ENCODE assay signal across 8 cellular contexts in the genomic region with DNA sequence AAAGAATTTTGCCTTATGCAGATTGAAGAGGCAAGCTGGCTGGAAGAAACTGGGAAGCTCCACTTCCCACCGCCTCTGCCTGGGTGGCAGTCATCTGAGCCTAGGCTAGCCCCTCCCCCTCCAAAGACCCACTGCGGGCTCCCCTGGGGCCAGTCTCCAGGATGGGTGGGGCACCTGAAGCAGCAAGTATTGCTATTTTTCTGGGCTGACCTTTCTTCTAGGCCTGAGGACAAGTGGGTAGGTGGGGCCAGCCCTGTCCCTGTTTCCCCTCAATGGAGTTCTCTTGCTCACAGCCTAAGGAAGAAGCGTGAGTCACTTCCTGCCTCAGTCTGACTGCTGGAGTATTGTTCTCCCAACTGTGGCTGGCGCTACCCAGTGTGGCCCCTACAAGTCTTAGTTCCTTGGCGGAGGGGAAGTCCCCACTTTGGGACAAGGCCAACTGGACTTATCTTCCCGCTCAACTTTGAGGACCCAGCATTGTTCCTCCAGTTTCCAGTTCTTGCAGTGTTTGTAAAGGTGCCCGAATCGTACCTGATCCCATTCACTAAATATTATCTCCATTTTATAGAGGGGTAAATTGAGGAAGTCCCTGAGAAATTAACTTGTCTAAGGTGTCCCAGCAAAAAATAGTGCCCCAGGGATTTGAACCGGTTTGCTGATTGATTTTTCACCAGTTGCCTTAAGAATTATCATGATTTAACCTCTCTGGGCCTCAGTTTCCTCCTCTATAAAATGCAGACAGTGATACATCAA. TPM values are rescaled to one million over a fixed set of nuclear protein-coding genes. Genes with fewer than 3 reads are reported as not detected.
A peak's percentile ranks its signal among the peaks of the same experiment; 100 is the strongest.
DNase-seq lines count a peak whose midpoint lies in the region; ATAC-seq, FAIRE-seq and TF ChIP-seq lines count a peak whose summit lies in the region.

No MANE protein-coding gene starts in this region.

- H3K4me3 ChIP-seq in HEK293 (ENCODE audit: low read depth, low read length) (no peak overlapping the region), breast epithelium (peak overlapping the region in 1 of 3 donors; percentile 96), kidney (ENCODE audit: low read length in 2 of 2) (peak overlapping the region in 1 of 2 donors; percentile 62), spleen (peak overlapping the region in 4 of 8 donors; percentile 60 to 93 (median 78))

- POLR2A ChIA-PET in HEK293 (lab: Yijun Ruan, JAX) = interaction anchor here (0.7 to 3.0 kb wide), 9 partner anchors 12 to 152 kb away, joined by 3 to 16 read pairs (median 3); a partner anchor contains a TSS

- TF ChIP-seq CTCF in 22Rv1 (IDR thresholded peaks at IDR 0.05) (0 out of 2 replicates have a peak, but pooled peaks have one; percentile 5), HEK293 (tag by site-specific recombination; IDR thresholded peaks at IDR 0.05) (no peak), breast epithelium (IDR thresholded peaks at IDR 0.05) (no peak), kidney (IDR thresholded peaks at IDR 0.05; ENCODE audit: borderline replicate concordance, extremely low read depth, insufficient read depth) (no peak), spleen (IDR thresholded peaks at IDR 0.05 in 8 of 11, conservative IDR thresholded peaks at IDR 0.05 in 3 of 11) (peak in 1 of 11 experiments; percentile 6)

- H3K9me3 ChIP-seq in HEK293 (ENCODE audit: control insufficient read depth, insufficient read depth, low read depth, low read length) = no peaks in the 10 kb centered on the region
- no peaks in the 10 kb centered on the region for H3K9me3 ChIP-seq in breast epithelium
- no peaks in the 10 kb centered on the region for H3K9me3 ChIP-seq in kidney (ENCODE audit: control insufficient read depth in 1 of 2, low read length in 2 of 2)
- no peaks in the 10 kb centered on the region for H3K9me3 ChIP-seq in spleen

- TF ChIP-seq POLR2A in breast epithelium (IDR thresholded peaks at IDR 0.05) (no peak), spleen (IDR thresholded peaks at IDR 0.05) (no peak)

- no peak for FAIRE-seq in kidney (lab: Jason Lieb, UNC)

- WGBS in spleen, 5 donors = 22 to 36% (median 27%) methylated on average over 9 of the region's 9 CpGs

- no peak for ATAC-seq in HG02759 (IDR thresholded peaks at IDR 0.05; ENCODE audit: unreplicated experiment)

- H3K27ac ChIP-seq in 22Rv1 (peak overlapping the region; percentile 78), HEK293 (ENCODE audit: extremely low read depth, low read depth, low read length) (peak overlapping the region; percentile 96), breast epithelium (peak overlapping the region; percentile 90 to 97), kidney (ENCODE audit: low read depth in 2 of 2, low read length in 2 of 2) (peak overlapping the region; percentile 68 to 82), spleen (peak overlapping the region; percentile 79 to 98 (median 96))

- H3K4me1 ChIP-seq in HEK293 (ENCODE audit: control insufficient read depth, insufficient read depth, low read length) (peaks cover 54% of the 10 kb centered on the region), breast epithelium (peaks cover 4 to 31% of the 10 kb centered on the region in 2 donors), kidney (ENCODE audit: control insufficient read depth in 1 of 2, insufficient read depth in 1 of 2, low read depth in 1 of 2, low read length in 2 of 2) (peaks cover 13 to 24% of the 10 kb centered on the region in 2 donors), spleen (peaks cover 26 to 71% (median 56%) of the 10 kb centered on the region in 6 donors)

- peaks cover under 1 to 3% of the 10 kb centered on the region in 2 experiments; a peak in 2 of 3 replicates for H3K36me3 ChIP-seq in HEK293 (ENCODE audit: control insufficient read depth in 2 of 2, insufficient read depth in 1 of 2, low read length in 2 of 2)
- H3K36me3 ChIP-seq in breast epithelium = no peaks in the 10 kb centered on the region
- H3K36me3 ChIP-seq in kidney (ENCODE audit: control insufficient read depth in 1 of 2, insufficient read depth in 2 of 2, low read length in 2 of 2) = no peaks in the 10 kb centered on the region
- no peaks in the 10 kb centered on the region for H3K36me3 ChIP-seq in spleen

- intact Hi-C loops in breast epithelium (cut with DNase I; ENCODE audit: low total_unique reads) = no loop called here
- intact Hi-C loops in kidney (cut with DNase I) = no loop called here
- intact Hi-C loops in spleen (cut with DNase I; ENCODE audit: low total_unique reads) = no loop called here

- H3K9ac ChIP-seq in kidney (ENCODE audit: low read length in 2 of 2) = peak overlapping the region in 1 of 2 donors; percentile 75

- DNase-seq in SIG-M5 (lab: John Stamatoyannopoulos, UW) (peak; percentile 25), breast epithelium (ENCODE audit: low spot score in 2 of 2) (no peak), kidney (peak; percentile 91), spleen (peak; percentile 84), GM19240 (ENCODE audit: insufficient read length, low spot score) (no peak)

- H3K27me3 ChIP-seq in breast epithelium (no peaks in the 10 kb centered on the region), spleen (replicated peaks in 1 of 7) (no peaks in the 10 kb centered on the region)

- CTCF ChIA-PET in HEK293 (lab: Yijun Ruan, JAX) = interaction anchor here (0.6 to 1.4 kb wide), 4 partner anchors 63 to 152 kb away, joined by 3 to 8 read pairs (median 3); a partner anchor contains a TSS

TF ChIP-seq in HEK293, 187 proteins besides CTCF, POLR2A, EP300 and RAD21 (continues in another document):
- TF ChIP-seq ZNF596 (tag by site-specific recombination; IDR thresholded peaks at IDR 0.05) = no peak
- TF ChIP-seq, protein P1, sequence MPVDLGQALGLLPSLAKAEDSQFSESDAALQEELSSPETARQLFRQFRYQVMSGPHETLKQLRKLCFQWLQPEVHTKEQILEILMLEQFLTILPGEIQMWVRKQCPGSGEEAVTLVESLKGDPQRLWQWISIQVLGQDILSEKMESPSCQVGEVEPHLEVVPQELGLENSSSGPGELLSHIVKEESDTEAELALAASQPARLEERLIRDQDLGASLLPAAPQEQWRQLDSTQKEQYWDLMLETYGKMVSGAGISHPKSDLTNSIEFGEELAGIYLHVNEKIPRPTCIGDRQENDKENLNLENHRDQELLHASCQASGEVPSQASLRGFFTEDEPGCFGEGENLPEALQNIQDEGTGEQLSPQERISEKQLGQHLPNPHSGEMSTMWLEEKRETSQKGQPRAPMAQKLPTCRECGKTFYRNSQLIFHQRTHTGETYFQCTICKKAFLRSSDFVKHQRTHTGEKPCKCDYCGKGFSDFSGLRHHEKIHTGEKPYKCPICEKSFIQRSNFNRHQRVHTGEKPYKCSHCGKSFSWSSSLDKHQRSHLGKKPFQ (tag by site-specific recombination; IDR thresholded peaks at IDR 0.05) = peak; percentile 69
- no peak for TF ChIP-seq ZNF76 (tag by site-specific recombination; IDR thresholded peaks at IDR 0.05; ENCODE audit: borderline replicate concordance, low read depth)
- peak; percentile 78 for TF ChIP-seq SP3 (tag by site-specific recombination; IDR thresholded peaks at IDR 0.05)
- TF ChIP-seq YY1 (tag by site-specific recombination; IDR thresholded peaks at IDR 0.05) = no peak
- no peak for TF ChIP-seq ZNF350 (tag by site-specific recombination; IDR thresholded peaks at IDR 0.05)
- no peak for TF ChIP-seq ZSCAN23 (tag by site-specific recombination; IDR thresholded peaks at IDR 0.05)
- no peak for TF ChIP-seq ZFP41 (tag by site-specific recombination; IDR thresholded peaks at IDR 0.05; ENCODE audit: borderline replicate concordance)
- TF ChIP-seq SCRT2 (tag by site-specific recombination; IDR thresholded peaks at IDR 0.05) = 0 out of 2 replicates have a peak, but pooled peaks have one; percentile 7
- TF ChIP-seq ZFHX2 (tag by site-specific recombination; conservative IDR thresholded peaks at IDR 0.05) = peak; percentile 55
- TF ChIP-seq ZNF792 (tag by site-specific recombination; IDR thresholded peaks at IDR 0.05) = no peak
- TF ChIP-seq ZNF549 (tag by site-specific recombination; IDR thresholded peaks at IDR 0.05) = no peak
- TF ChIP-seq ZNF600 (tag by site-specific recombination; IDR thresholded peaks at IDR 0.05) = 0 out of 2 replicates have a peak, but pooled peaks have one; percentile 17
- TF ChIP-seq ZNF423 (tag by site-specific recombination; IDR thresholded peaks at IDR 0.05) = peak; percentile 93
- no peak for TF ChIP-seq ZNF169 (tag by site-specific recombination; IDR thresholded peaks at IDR 0.05)
- TF ChIP-seq, protein P2, sequence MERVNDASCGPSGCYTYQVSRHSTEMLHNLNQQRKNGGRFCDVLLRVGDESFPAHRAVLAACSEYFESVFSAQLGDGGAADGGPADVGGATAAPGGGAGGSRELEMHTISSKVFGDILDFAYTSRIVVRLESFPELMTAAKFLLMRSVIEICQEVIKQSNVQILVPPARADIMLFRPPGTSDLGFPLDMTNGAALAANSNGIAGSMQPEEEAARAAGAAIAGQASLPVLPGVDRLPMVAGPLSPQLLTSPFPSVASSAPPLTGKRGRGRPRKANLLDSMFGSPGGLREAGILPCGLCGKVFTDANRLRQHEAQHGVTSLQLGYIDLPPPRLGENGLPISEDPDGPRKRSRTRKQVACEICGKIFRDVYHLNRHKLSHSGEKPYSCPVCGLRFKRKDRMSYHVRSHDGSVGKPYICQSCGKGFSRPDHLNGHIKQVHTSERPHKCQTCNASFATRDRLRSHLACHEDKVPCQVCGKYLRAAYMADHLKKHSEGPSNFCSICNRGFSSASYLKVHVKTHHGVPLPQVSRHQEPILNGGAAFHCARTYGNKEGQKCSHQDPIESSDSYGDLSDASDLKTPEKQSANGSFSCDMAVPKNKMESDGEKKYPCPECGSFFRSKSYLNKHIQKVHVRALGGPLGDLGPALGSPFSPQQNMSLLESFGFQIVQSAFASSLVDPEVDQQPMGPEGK (tag by site-specific recombination; IDR thresholded peaks at IDR 0.05) = peak; percentile 90
- TF ChIP-seq GLIS1 (tag by site-specific recombination; IDR thresholded peaks at IDR 0.05) = peak; percentile 98
- TF ChIP-seq ZNF544 (tag by site-specific recombination; IDR thresholded peaks at IDR 0.05) = no peak
- no peak for TF ChIP-seq HOXC10 (CRISPR knock-in tag; IDR thresholded peaks at IDR 0.05)

RNA-seq across cellular contexts. Expression of a gene that starts 1.4 kb away (rescaled TPM):
- 10 to 100 TPM; 34.5 to 48.5 (median 36.4) TPM for total RNA-seq in breast epithelium
- total RNA-seq in kidney = 75.9 TPM
- 36.4 TPM for polyA plus RNA-seq in kidney (ENCODE audit: insufficient read depth, low read depth, low replicate concordance)
- 100 to 1,000 TPM in 2 of 7 donors, 10 to 100 TPM in 5; 62.0 to 139 (median 86.8) TPM for total RNA-seq in spleen
- polyA plus RNA-seq in spleen = 10 to 100 TPM in 2 of 3 donors, 1 to 10 TPM in 1; 10.0 to 33.3 (median 10.9) TPM

RNA-seq across cellular contexts. Expression of a gene that starts 14.5 kb away (rescaled TPM):
- total RNA-seq in breast epithelium = 10 to 100 TPM; 41.4 to 54.7 (median 42.3) TPM
- 33.5 TPM for total RNA-seq in kidney
- polyA plus RNA-seq in kidney (ENCODE audit: insufficient read depth, low read depth, low replicate concordance) = 9.3 TPM
- total RNA-seq in spleen = 100 to 1,000 TPM; 150 to 369 (median 272) TPM
- 100 to 1,000 TPM in 1 of 3 donors, 10 to 100 TPM in 2; 39.5 to 176 (median 89.2) TPM for polyA plus RNA-seq in spleen

RNA-seq across cellular contexts. Expression of a gene that starts 33.3 kb away (rescaled TPM):
- total RNA-seq in breast epithelium (10 to 100 TPM; 38.2 to 58.0 (median 56.9) TPM), kidney (56.3 TPM), spleen (100 to 1,000 TPM; 105 to 167 (median 120) TPM)
- polyA plus RNA-seq in kidney (ENCODE audit: insufficient read depth, low read depth, low replicate concordance) (11.4 TPM), spleen (10 to 100 TPM; 13.7 to 46.1 (median 24.0) TPM)

Comparison
In these comparisons a context has a peak if more than half of its experiments do, and no peak if none do; other contexts are left out.
1. DNase-seq: peak in SIG-M5 (single experiment), kidney (single experiment) and spleen (single experiment); none in breast epithelium (0 of 2) and GM19240 (single experiment).
2. Peak in every context shown above with its lines, with median percentiles within 50 percentile points of each other: H3K27ac ChIP-seq.